In genomic region chr11:14357843-14358728, GRCh38 we compare ENCODE assay signal across 8 cellular contexts. TPM values are rescaled to one million over a fixed set of nuclear protein-coding genes. Genes with fewer than 3 reads are reported as not detected.
DNase-seq lines count a peak whose midpoint lies in the region; ATAC-seq and TF ChIP-seq lines count a peak whose summit lies in the region.

No MANE protein-coding gene starts in this region.

- ATAC-seq in GM19395 (IDR thresholded peaks at IDR 0.05; ENCODE audit: unreplicated experiment) (peak; percentile 54), HG03442 (IDR thresholded peaks at IDR 0.05; ENCODE audit: unreplicated experiment) (peak; percentile 47)

- H3K27ac ChIP-seq in SK-N-SH (ENCODE audit: low read depth in 2 of 2, low read length in 1 of 2) = peak overlapping the region in 1 of 2 experiments; percentile 80; a peak in 2 of 4 replicates
- peak overlapping the region; percentile 79 to 80 for H3K27ac ChIP-seq in ascending aorta
- H3K27ac ChIP-seq in iPS DF 6.9 (ENCODE audit: low read length) = no peak overlapping the region
- H3K27ac ChIP-seq in skeletal muscle tissue (ENCODE audit: low read depth, low read length) = peak overlapping the region; percentile 63

- CTCF ChIA-PET in SK-N-SH (lab: Yijun Ruan, JAX) = interaction anchor here (0.9 to 1.3 kb wide), 2 partner anchors 50 to 57 kb away, joined by 5 to 7 read pairs; no protein-coding TSS in a partner anchor

- H3K4me3 ChIP-seq in SK-N-SH (ENCODE audit: low read depth in 2 of 2, low read length in 1 of 2) (peak overlapping the region; percentile 75), ascending aorta (peak overlapping the region; percentile 79 to 100), iPS DF 6.9 (ENCODE audit: low read length) (peak overlapping the region; percentile 92), skeletal muscle tissue (ENCODE audit: low read length in 3 of 3) (peak overlapping the region; percentile 64 to 80 (median 67))

- peaks cover 57% of the 10 kb centered on the region for H3K79me2 ChIP-seq in SK-N-SH (ENCODE audit: insufficient read depth)

- peak overlapping the region; percentile 94 for H3K9ac ChIP-seq in SK-N-SH
- peak overlapping the region; percentile 63 to 91 (median 76) for H3K9ac ChIP-seq in skeletal muscle tissue (ENCODE audit: low read depth in 1 of 3, low read length in 3 of 3)

- TF ChIP-seq EP300 in SK-N-SH (IDR thresholded peaks at IDR 0.05; ENCODE audit: borderline replicate concordance in 1 of 2, low read depth in 1 of 2, low read length in 1 of 2) = no peak

- H3K27me3 ChIP-seq in SK-N-SH (ENCODE audit: insufficient read depth) (no peaks in the 10 kb centered on the region), ascending aorta (no peaks in the 10 kb centered on the region), iPS DF 6.9 (ENCODE audit: control insufficient read depth, insufficient read depth, low read length) (no peaks in the 10 kb centered on the region), skeletal muscle tissue (ENCODE audit: control insufficient read depth in 3 of 3, insufficient read depth in 3 of 3, low read length in 3 of 3) (no peaks in the 10 kb centered on the region)

- peak; percentile 37 for DNase-seq in CMK (ENCODE audit: low read depth)
- DNase-seq in SK-N-SH = peak; percentile 83
- DNase-seq in ascending aorta (ENCODE audit: low spot score in 2 of 2) = peak in 1 of 2 donors; percentile 72
- no peak for DNase-seq in iPS DF 6.9 (ENCODE audit: low read depth, low spot score)
- DNase-seq in SKM-1 (lab: John Stamatoyannopoulos, UW; ENCODE audit: unreplicated experiment) = no peak

- H2AFZ ChIP-seq in SK-N-SH (ENCODE audit: low read depth) = peak overlapping the region; percentile 12; the same call in 1 of the 2 replicates

- H4K20me1 ChIP-seq in SK-N-SH (ENCODE audit: insufficient read depth) = peaks cover 46% of the 10 kb centered on the region

- no peak for TF ChIP-seq CTCF in SK-N-SH (IDR thresholded peaks at IDR 0.05)
- TF ChIP-seq CTCF in ascending aorta (IDR thresholded peaks at IDR 0.05) = no peak

- H3F3A ChIP-seq in SK-N-SH (replicated peaks; ENCODE audit: insufficient read depth) = peaks cover 8% of the 10 kb centered on the region

- no peak for TF ChIP-seq RAD21 in SK-N-SH (IDR thresholded peaks at IDR 0.05; ENCODE audit: low read length)

- peaks cover 0 to 6% of the 10 kb centered on the region in 2 experiments; a peak in 2 of 4 replicates for H3K4me1 ChIP-seq in SK-N-SH (ENCODE audit: control insufficient read depth in 1 of 2, insufficient read depth in 2 of 2, low read depth in 1 of 2, low read length in 1 of 2)
- H3K4me1 ChIP-seq in ascending aorta = peaks cover 0 to 3% of the 10 kb centered on the region in 2 donors
- H3K4me1 ChIP-seq in iPS DF 6.9 (ENCODE audit: control insufficient read depth, insufficient read depth, low read length) = peaks cover 4% of the 10 kb centered on the region; the same call in 1 of the 2 replicates
- peaks cover 10 to 20% (median 12%) of the 10 kb centered on the region in 3 donors for H3K4me1 ChIP-seq in skeletal muscle tissue (ENCODE audit: control insufficient read depth in 3 of 3, insufficient read depth in 3 of 3, low read length in 3 of 3)

- POLR2A ChIA-PET in SK-N-SH (lab: Yijun Ruan, JAX) = no interaction called here

- peak overlapping the region; percentile 89 for H3K4me2 ChIP-seq in SK-N-SH

- H3K36me3 ChIP-seq in SK-N-SH (replicated peaks in 1 of 2; ENCODE audit: control insufficient read depth in 1 of 2, insufficient read depth in 2 of 2, low read length in 1 of 2) = peaks cover 0 to 13% of the 10 kb centered on the region in 2 experiments
- no peaks in the 10 kb centered on the region for H3K36me3 ChIP-seq in ascending aorta
- H3K36me3 ChIP-seq in iPS DF 6.9 (ENCODE audit: control insufficient read depth, insufficient read depth, low read length) = no peaks in the 10 kb centered on the region
- H3K36me3 ChIP-seq in skeletal muscle tissue (ENCODE audit: control insufficient read depth in 3 of 3, insufficient read depth in 3 of 3, low read length in 3 of 3) = no peaks in the 10 kb centered on the region

- no peaks in the 10 kb centered on the region for H3K9me2 ChIP-seq in SK-N-SH

- WGBS in SK-N-SH (ENCODE audit: low lambda C conversion rate) = 1% methylated on average over 28 of the region's 74 CpGs
- no CpG with 5 or more reads among the region's 74 CpGs for WGBS in iPS DF 6.9 (ENCODE audit: insufficient coverage, insufficient read length)

- H3K9me3 ChIP-seq in SK-N-SH (peaks cover 3% of the 10 kb centered on the region; the same call in 1 of the 2 replicates), ascending aorta (no peaks in the 10 kb centered on the region), iPS DF 6.9 (ENCODE audit: control insufficient read depth, insufficient read depth, low read length) (no peaks in the 10 kb centered on the region), skeletal muscle tissue (ENCODE audit: control insufficient read depth in 3 of 3, low read length in 3 of 3) (no peaks in the 10 kb centered on the region)

- intact Hi-C loops in ascending aorta (cut with DNase I) = loop anchor here (1.0 to 2.0 kb wide), 3 partner anchors 23 to 97 kb away; no protein-coding TSS in a partner anchor

TF ChIP-seq in SK-N-SH, 30 proteins besides CTCF, POLR2A, EP300 and RAD21:
- no peak for TF ChIP-seq NRF1 (IDR thresholded peaks at IDR 0.05; ENCODE audit: low read depth, low read length)
- TF ChIP-seq TAF1 (IDR thresholded peaks at IDR 0.05; ENCODE audit: borderline replicate concordance, low read depth, low read length) = peak; percentile 45; the same call in 1 of the 2 replicates
- TF ChIP-seq RCOR1 (IDR thresholded peaks at IDR 0.05; ENCODE audit: low read length) = no peak
- TF ChIP-seq, protein P1, sequence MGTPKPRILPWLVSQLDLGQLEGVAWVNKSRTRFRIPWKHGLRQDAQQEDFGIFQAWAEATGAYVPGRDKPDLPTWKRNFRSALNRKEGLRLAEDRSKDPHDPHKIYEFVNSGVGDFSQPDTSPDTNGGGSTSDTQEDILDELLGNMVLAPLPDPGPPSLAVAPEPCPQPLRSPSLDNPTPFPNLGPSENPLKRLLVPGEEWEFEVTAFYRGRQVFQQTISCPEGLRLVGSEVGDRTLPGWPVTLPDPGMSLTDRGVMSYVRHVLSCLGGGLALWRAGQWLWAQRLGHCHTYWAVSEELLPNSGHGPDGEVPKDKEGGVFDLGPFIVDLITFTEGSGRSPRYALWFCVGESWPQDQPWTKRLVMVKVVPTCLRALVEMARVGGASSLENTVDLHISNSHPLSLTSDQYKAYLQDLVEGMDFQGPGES (IDR thresholded peaks at IDR 0.05; ENCODE audit: low read depth, low read length) = no peak
- 0 out of 2 replicates have a peak, but pooled peaks have one; percentile 8 for TF ChIP-seq TEAD4 (IDR thresholded peaks at IDR 0.05; ENCODE audit: borderline replicate concordance, insufficient read depth)
- TF ChIP-seq SIN3A (IDR thresholded peaks at IDR 0.05; ENCODE audit: borderline replicate concordance, low read depth, low read length) = peak; percentile 27; the same call in 1 of the 2 replicates
- TF ChIP-seq, protein P2, sequence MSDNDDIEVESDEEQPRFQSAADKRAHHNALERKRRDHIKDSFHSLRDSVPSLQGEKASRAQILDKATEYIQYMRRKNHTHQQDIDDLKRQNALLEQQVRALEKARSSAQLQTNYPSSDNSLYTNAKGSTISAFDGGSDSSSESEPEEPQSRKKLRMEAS (IDR thresholded peaks at IDR 0.05; ENCODE audit: low read depth) = 0 out of 2 replicates have a peak, but pooled peaks have one; percentile 22
- no peak for TF ChIP-seq POLR2AphosphoS5 (IDR thresholded peaks at IDR 0.05; ENCODE audit: low read depth, low read length)
- TF ChIP-seq TCF12 (IDR thresholded peaks at IDR 0.05) = no peak
- no peak for TF ChIP-seq RXRA (IDR thresholded peaks at IDR 0.05; ENCODE audit: borderline replicate concordance, low read depth)

RNA-seq across cellular contexts. Expression of gene RRAS2, which starts 0.9 kb away (rescaled TPM):
- 53.3 and 55.3 TPM in 2 replicates for polyA plus RNA-seq in SK-N-SH (2012; rRNA removed)
- polyA plus RNA-seq in SK-N-SH (2012; cell fraction: cytosol; rRNA removed) = 73.7 and 93.3 TPM in 2 replicates
- 19.4 and 31.6 TPM in 2 replicates for polyA plus RNA-seq in SK-N-SH (2012; cell fraction: nucleus; rRNA removed)
- 28.1 TPM for total RNA-seq in ascending aorta
- 39.7 TPM for total RNA-seq in skeletal muscle tissue

Comparison
In these comparisons a context has a peak if more than half of its experiments do, and no peak if none do; other contexts are left out.
1. DNase-seq: peak in CMK (single experiment) and SK-N-SH (single experiment); none in iPS DF 6.9 (single experiment) and SKM-1 (single experiment).
2. Peak in every context shown above with its lines, with median percentiles within 50 percentile points of each other: H3K4me3 ChIP-seq.